9 cellular contexts compared by ENCODE assay signal in the genomic region with DNA sequence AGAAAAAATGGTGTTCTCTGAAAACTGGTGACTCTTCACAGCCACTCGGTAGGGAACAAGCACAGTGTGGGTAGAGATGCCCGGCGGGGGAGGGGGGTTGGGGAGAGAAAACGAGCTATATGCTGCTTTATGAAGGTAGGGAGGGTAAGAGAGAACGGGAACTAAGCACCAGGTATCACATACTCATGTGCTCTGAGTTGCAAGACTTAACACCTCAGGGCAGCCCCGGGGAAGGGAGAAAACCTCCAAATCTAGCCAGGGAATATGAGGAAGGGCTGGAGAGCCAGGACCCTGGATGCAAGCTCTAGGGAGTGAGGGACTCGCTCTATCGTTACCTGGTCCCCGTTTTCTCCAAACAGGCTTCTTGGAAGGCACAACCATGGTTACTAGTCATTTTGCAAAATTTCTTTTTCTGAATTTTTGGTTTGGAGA. TPM values are rescaled to one million over a fixed set of nuclear protein-coding genes. Genes with fewer than 3 reads are reported as not detected.
DNase-seq lines count a peak whose midpoint lies in the region; ATAC-seq and TF ChIP-seq lines count a peak whose summit lies in the region.
"Had no signal": no experiment of that assay in that cellular context is flagged by ENCODE, and none has a peak within 500 bp of the region (broad histone marks: within the 10 kb centered on the region; RNA-seq: fewer than 3 reads in every experiment).

No MANE protein-coding gene starts in this region.

- H3K27ac ChIP-seq in CD4-positive, alpha-beta memory T cell (ENCODE audit: low read depth, low read length) = peak overlapping the region; percentile 58
- H3K27ac ChIP-seq in MM.1S (ENCODE audit: low read length) (peak overlapping the region; percentile 65; the same call in 1 of the 2 replicates), parathyroid adenoma (no peak overlapping the region), aorta (ENCODE audit: low read depth in 1 of 2, low read length in 2 of 2) (no peak overlapping the region)

- CTCF ChIA-PET in CD4-positive, alpha-beta memory T cell (lab: Charles Lee; ENCODE audit: partially characterized antibody) = interaction anchor here (1.1 to 4.0 kb wide), 4 partner anchors 13 to 169 kb away, joined by 3 to 42 read pairs (median 16); a partner anchor contains a TSS

- H3K4me3 Mint-ChIP-seq in CD4-positive, alpha-beta memory T cell = peak overlapping the region; percentile 90 to 100 (median 94)
- H3K4me3 Mint-ChIP-seq in central memory CD8-positive, alpha-beta T cell = peak overlapping the region; percentile 89

- H3K36me3 ChIP-seq in CD4-positive, alpha-beta memory T cell (ENCODE audit: insufficient read depth, low read length) = peaks cover 5% of the 10 kb centered on the region
- H3K36me3 ChIP-seq in MM.1S (replicated peaks; ENCODE audit: insufficient read depth, low read length) = no peaks in the 10 kb centered on the region
- H3K36me3 ChIP-seq in parathyroid adenoma (ENCODE audit: control insufficient read depth, insufficient read depth, low read length) = no peaks in the 10 kb centered on the region
- no peaks in the 10 kb centered on the region for H3K36me3 ChIP-seq in aorta (ENCODE audit: control insufficient read depth in 1 of 2, insufficient read depth in 2 of 2, low read length in 1 of 2)

- DNase-seq in CD4-positive, alpha-beta memory T cell = peak in 1 of 5 donors; percentile 46
- DNase-seq in MM.1S (no peak), GM19238 (ENCODE audit: insufficient read length, low spot score) (no peak), NOMO-1 treated with dmso at 0.1 percent for 144 hours (lab: John Stamatoyannopoulos, UW; ENCODE audit: unreplicated experiment) (no peak), aorta (no peak)
- DNase-seq in central memory CD8-positive, alpha-beta T cell (ENCODE audit: low spot score in 2 of 2) = no peak

- H3F3A ChIP-seq in MM.1S (ENCODE audit: insufficient read depth, low read length) = peaks cover 25% of the 10 kb centered on the region

- H3K4me2 ChIP-seq in MM.1S (ENCODE audit: low read depth, low read length) (peak overlapping the region; percentile 65), parathyroid adenoma (ENCODE audit: low read length) (no peak overlapping the region)

- H3K4me1 ChIP-seq in CD4-positive, alpha-beta memory T cell (ENCODE audit: insufficient read depth, low read length) = peaks cover 50% of the 10 kb centered on the region
- H3K4me1 ChIP-seq in MM.1S (ENCODE audit: low read length) (peaks cover 33% of the 10 kb centered on the region), parathyroid adenoma (peaks cover 20% of the 10 kb centered on the region), aorta (ENCODE audit: control insufficient read depth in 1 of 2, insufficient read depth in 2 of 2, low read length in 2 of 2) (peaks cover 0 to 1% of the 10 kb centered on the region in 2 donors)

- intact Hi-C loops in CD4-positive, alpha-beta memory T cell (cut with micrococcal nuclease) = no loop called here
- intact Hi-C loops in aorta (cut with DNase I) = no loop called here

- H3K36me3 Mint-ChIP-seq in CD4-positive, alpha-beta memory T cell = peaks cover 10 to 13% of the 10 kb centered on the region in 2 donors
- peaks cover 10% of the 10 kb centered on the region for H3K36me3 Mint-ChIP-seq in central memory CD8-positive, alpha-beta T cell (ENCODE audit: insufficient read depth)

- 85 to 90% methylated on average over 9 of the region's 9 CpGs for WGBS in aorta, 2 donors

- H2AFZ ChIP-seq in MM.1S (ENCODE audit: low read length) = no peak overlapping the region
- H2AFZ ChIP-seq in parathyroid adenoma = no peak overlapping the region

- no peaks in the 10 kb centered on the region; the same call in 1 of the 2 replicates for H3K79me2 ChIP-seq in MM.1S (ENCODE audit: low read length)
- no peaks in the 10 kb centered on the region for H3K79me2 ChIP-seq in parathyroid adenoma

- H3K9ac ChIP-seq in MM.1S (ENCODE audit: low read length) = peak overlapping the region; percentile 38; the same call in 1 of the 2 replicates
- H3K9ac ChIP-seq in parathyroid adenoma = no peak overlapping the region

- no peaks in the 10 kb centered on the region for H3K27me3 ChIP-seq in CD4-positive, alpha-beta memory T cell (ENCODE audit: insufficient read depth, low read length)
- H3K27me3 ChIP-seq in MM.1S (replicated peaks; ENCODE audit: insufficient read depth, low read length) (no peaks in the 10 kb centered on the region), parathyroid adenoma (ENCODE audit: control insufficient read depth, insufficient read depth, low read length) (no peaks in the 10 kb centered on the region), aorta (ENCODE audit: control insufficient read depth in 1 of 2, insufficient read depth in 2 of 2, low read length in 1 of 2) (no peaks in the 10 kb centered on the region)

- peaks cover 0 to 1% (median 0%) of the 10 kb centered on the region in 8 donors for H3K9me3 Mint-ChIP-seq in CD4-positive, alpha-beta memory T cell
- no peaks in the 10 kb centered on the region for H3K9me3 Mint-ChIP-seq in central memory CD8-positive, alpha-beta T cell

- peak overlapping the region; percentile 71 to 99 (median 97) for H3K27ac Mint-ChIP-seq in CD4-positive, alpha-beta memory T cell
- H3K27ac Mint-ChIP-seq in central memory CD8-positive, alpha-beta T cell (ENCODE audit: low read depth) = peak overlapping the region; percentile 93

- no peaks in the 10 kb centered on the region for H3K9me3 ChIP-seq in CD4-positive, alpha-beta memory T cell (ENCODE audit: control insufficient read depth in 1 of 2, low read length in 2 of 2)
- H3K9me3 ChIP-seq in MM.1S (replicated peaks; ENCODE audit: insufficient read depth, low read length) = no peaks in the 10 kb centered on the region
- H3K9me3 ChIP-seq in parathyroid adenoma (ENCODE audit: control insufficient read depth, low read length) = no peaks in the 10 kb centered on the region
- no peaks in the 10 kb centered on the region for H3K9me3 ChIP-seq in aorta (ENCODE audit: control insufficient read depth, low read length)

- ATAC-seq in central memory CD8-positive, alpha-beta T cell (replicated peaks; ENCODE audit: extremely low read depth, poor library complexity, severe bottlenecking) = no peak
- ATAC-seq in aorta (ENCODE audit: low FRiP score) = no peak
- ATAC-seq in GM19328 (IDR thresholded peaks at IDR 0.05; ENCODE audit: unreplicated experiment) = no peak

- H3K4me1 Mint-ChIP-seq in CD4-positive, alpha-beta memory T cell = peaks cover 41 to 62% (median 51%) of the 10 kb centered on the region in 4 donors
- peaks cover 51% of the 10 kb centered on the region for H3K4me1 Mint-ChIP-seq in central memory CD8-positive, alpha-beta T cell

- H4K20me1 ChIP-seq in MM.1S (ENCODE audit: insufficient read depth, low read length) = no peaks in the 10 kb centered on the region

- H3K27me3 Mint-ChIP-seq in CD4-positive, alpha-beta memory T cell = no peaks in the 10 kb centered on the region
- no peaks in the 10 kb centered on the region for H3K27me3 Mint-ChIP-seq in central memory CD8-positive, alpha-beta T cell

- H3K9me2 ChIP-seq in MM.1S (replicated peaks; ENCODE audit: insufficient read depth, low read length) = no peaks in the 10 kb centered on the region

- POLR2A ChIA-PET in CD4-positive, alpha-beta memory T cell (lab: Charles Lee; ENCODE audit: partially characterized antibody) = interaction anchor here (0.9 to 3.2 kb wide), 13 partner anchors 11 to 246 kb away, joined by 3 to 26 read pairs (median 4); a partner anchor contains a TSS

- peak overlapping the region in 1 of 2 donors; percentile 91 for H3K4me3 ChIP-seq in CD4-positive, alpha-beta memory T cell (ENCODE audit: low read length in 2 of 2)
- peak overlapping the region; percentile 52 for H3K4me3 ChIP-seq in MM.1S (ENCODE audit: low read length)
- peak overlapping the region; percentile 42 for H3K4me3 ChIP-seq in parathyroid adenoma (ENCODE audit: low read depth, low read length)
- no peak overlapping the region for H3K4me3 ChIP-seq in aorta (ENCODE audit: low read length in 2 of 2)
- H3K4me3 ChIP-seq: K562 had no signal

- no peak for TF ChIP-seq CTCF in MM.1S (IDR thresholded peaks at IDR 0.05; ENCODE audit: low read length)
- no peak for TF ChIP-seq CTCF in parathyroid adenoma (IDR thresholded peaks at IDR 0.05)

RNA-seq across cellular contexts. Expression of a gene that starts 35.3 kb away (rescaled TPM):
- 1 to 10 TPM; 4.9 to 5.2 TPM for total RNA-seq in CD4-positive, alpha-beta memory T cell
- polyA plus RNA-seq in CD4-positive, alpha-beta memory T cell = 1 to 10 TPM in 1 of 2 donors, under 1 TPM in 1; 0.39 to 1.6 TPM
- 10 to 100 TPM; 27.2 to 69.2 TPM for total RNA-seq in aorta
- polyA plus RNA-seq in aorta = 1 to 10 TPM; 1.1 to 2.1 TPM

RNA-seq across cellular contexts. Expression of a gene that starts 48.4 kb away (rescaled TPM):
- total RNA-seq in CD4-positive, alpha-beta memory T cell = 10 to 100 TPM; 27.9 to 36.7 TPM
- polyA plus RNA-seq in CD4-positive, alpha-beta memory T cell = 10 to 100 TPM; 49.6 to 90.3 TPM
- 10 to 100 TPM; 14.2 to 19.8 TPM for total RNA-seq in aorta
- 10 to 100 TPM; 20.3 to 54.0 TPM for polyA plus RNA-seq in aorta

Comparison
In these comparisons a context has a peak if more than half of its experiments do, and no peak if none do; other contexts are left out.
1. H3K27ac ChIP-seq: peak in CD4-positive, alpha-beta memory T cell (single experiment) and MM.1S (single experiment); none in parathyroid adenoma (single experiment) and aorta (0 of 2).
2. H3K4me3 ChIP-seq: peak in MM.1S (single experiment) and parathyroid adenoma (single experiment); none in aorta (0 of 2).
3. RNA of a gene that starts 35.3 kb away (total RNA-seq): 27.2 to 69.2 TPM in aorta; 4.9 to 5.2 TPM in CD4-positive, alpha-beta memory T cell; every median in the first group is over 4 times any median in the second.